Comparison of ENCODE assay signal across 22 cellular contexts in the genomic region with DNA sequence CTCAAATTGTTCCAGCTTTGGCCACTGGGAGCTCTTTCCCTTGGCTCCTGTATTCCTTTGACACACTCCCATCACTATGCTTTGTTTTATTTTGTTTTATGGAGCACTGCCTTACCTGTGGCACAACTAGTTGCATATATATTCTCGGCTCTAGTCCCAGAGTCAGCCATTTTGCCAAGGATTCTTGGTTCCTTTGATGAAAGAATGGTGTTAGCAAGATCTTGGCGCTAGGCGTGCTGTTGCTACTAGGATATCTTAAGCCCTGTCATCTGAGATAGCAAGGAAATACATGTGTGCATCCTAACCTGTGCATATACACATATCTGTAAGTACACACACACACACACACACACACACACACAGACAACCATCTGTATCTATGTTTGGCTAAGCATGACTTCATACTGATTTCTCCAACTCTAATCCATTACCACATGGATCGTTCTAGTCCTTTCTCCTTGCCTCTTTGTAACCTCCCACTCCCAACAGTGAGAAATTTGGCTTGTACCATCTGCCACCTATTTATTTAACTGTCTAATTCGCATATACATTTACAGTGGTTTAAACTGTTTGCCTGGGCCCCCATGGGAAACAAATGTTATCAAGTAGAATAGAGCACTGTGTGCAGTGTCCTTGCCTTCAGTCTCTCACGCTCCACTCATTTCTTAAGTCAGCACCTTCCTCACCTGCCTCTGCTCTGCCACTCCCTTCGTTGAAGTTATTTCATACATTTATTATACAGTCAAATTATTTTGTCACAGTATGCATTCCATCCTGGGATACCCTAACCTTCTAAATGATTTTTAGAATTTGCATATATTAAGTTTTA.
"Had no signal": no experiment of that assay in that cellular context is flagged by ENCODE, and none has a peak within 500 bp of the region (broad histone marks: within the 10 kb centered on the region; RNA-seq: fewer than 3 reads in every experiment).

No MANE protein-coding gene starts in this region.

- H3K4me1 ChIP-seq: lower lobe of right lung, neural progenitor cell, sigmoid colon, testis, upper lobe of right lung had no signal

- H3K9me3 ChIP-seq: lower lobe of right lung, testis, upper lobe of right lung had no signal

- H3K27ac ChIP-seq: cardiac muscle cell, lower lobe of right lung, neural progenitor cell, sigmoid colon, testis, upper lobe of right lung, VCaP had no signal

- H2AFZ ChIP-seq: neural progenitor cell had no signal

- H3K36me3 ChIP-seq: cardiac muscle cell, lower lobe of right lung, neural progenitor cell, sigmoid colon, upper lobe of right lung had no signal

- DNase-seq: activated CD4-positive, alpha-beta memory T cell treated with anti-CD3 and anti-CD28 coated beads, Interleukin-2, amount 10 ng/mL, durations not matched to agents 7 days and 5 days; activated CD4-positive, alpha-beta T cell treated with anti-CD3 and anti-CD28 coated beads, Interleukin-2, amount 10 ng/mL, durations not matched to agents 24 days and 14 days; activated effector memory CD4-positive, alpha-beta T cell treated with Interleukin-2 at 50 U/mL for 16 hours; activated naive CD4-positive, alpha-beta T cell treated with anti-CD3 and anti-CD28 coated beads, Interleukin-2, amount 10 ng/mL, durations not matched to agents 7 days and 5 days; activated T-cell treated with anti-CD3 and anti-CD28 coated beads, Interleukin-2, amount 50 U/mL, for 72 hours; effector CD4-positive, alpha-beta T cell; erythroblast; foreskin fibroblast; kidney; lower lobe of right lung; naive thymus-derived CD8-positive, alpha-beta T cell; retina; sigmoid colon; stimulated activated CD4-positive, alpha-beta T cell treated with anti-CD3 and anti-CD28 coated beads, Interleukin-4, amount 100 ng/mL, for 1 hour; stimulated activated naive CD4-positive, alpha-beta T cell; upper lobe of right lung had no signal

- ATAC-seq: activated CD4-positive, CD25-positive, alpha-beta regulatory T cell treated with anti-CD3 and anti-CD28 coated beads, Interleukin-2, amount 50 U/mL, for 24 hours; activated T-cell treated with anti-CD3 and anti-CD28 coated beads, Interleukin-2, amount 50 U/mL, for 72 hours; left lobe of liver; lower lobe of right lung; naive thymus-derived CD8-positive, alpha-beta T cell; upper lobe of right lung had no signal

- H3K27me3 ChIP-seq: cardiac muscle cell, neural progenitor cell, sigmoid colon, testis, upper lobe of right lung had no signal

- H3K4me2 ChIP-seq: neural progenitor cell had no signal

- FAIRE-seq: kidney had no signal

- H3K4me3 ChIP-seq: cardiac muscle cell, lower lobe of right lung, neural progenitor cell, sigmoid colon, testis, upper lobe of right lung had no signal
